9 cellular contexts compared by ENCODE assay signal in the genomic region with DNA sequence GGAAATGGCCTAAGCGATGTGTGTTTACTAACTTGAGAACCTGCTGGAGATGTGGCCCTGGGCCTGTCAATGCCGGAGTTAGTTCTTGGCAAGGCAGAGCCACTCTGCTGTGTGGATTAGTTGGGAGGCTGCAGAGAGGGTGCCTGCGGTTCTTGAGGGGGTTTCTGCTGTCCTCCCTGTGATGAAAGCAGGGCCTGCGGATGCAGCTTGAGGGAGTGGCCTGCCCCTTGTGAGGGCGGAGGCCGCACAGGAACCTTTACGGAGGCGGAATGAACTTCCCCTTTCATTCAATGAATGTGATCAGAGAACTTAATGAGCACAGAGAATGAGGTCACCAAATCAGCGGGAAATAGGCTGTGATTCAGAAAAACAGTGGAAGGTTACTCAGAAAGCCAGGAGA. TPM values are rescaled to one million over a fixed set of nuclear protein-coding genes. Genes with fewer than 3 reads are reported as not detected.
DNase-seq lines count a peak whose midpoint lies in the region; ATAC-seq and TF ChIP-seq lines count a peak whose summit lies in the region.
"Had no signal": no experiment of that assay in that cellular context is flagged by ENCODE, and none has a peak within 500 bp of the region (broad histone marks: within the 10 kb centered on the region; RNA-seq: fewer than 3 reads in every experiment).

No MANE protein-coding gene starts in this region.

- H3K9ac ChIP-seq in ES-I3 (ENCODE audit: low read depth, low read length) = peak overlapping the region; percentile 26; the same call in 1 of the 2 replicates

- POLR2A ChIA-PET in activated CD4-positive, alpha-beta memory T cell treated with anti-CD3 and anti-CD28 coated beads for 36 hours (lab: Charles Lee) = interaction anchor here (0.6 to 1.2 kb wide), 2 partner anchors 121 to 702 kb away, joined by 3 to 6 read pairs; no protein-coding TSS in a partner anchor

- no peak for TF ChIP-seq POLR2A in uterus (IDR thresholded peaks at IDR 0.05)

- H3K27ac ChIP-seq in uterus = no peak overlapping the region

- H3K4me1 Mint-ChIP-seq in activated CD4-positive, alpha-beta memory T cell treated with anti-CD3 and anti-CD28 coated beads for 36 hours (ENCODE audit: low read depth) = peaks cover 30% of the 10 kb centered on the region
- H3K4me1 Mint-ChIP-seq in mesothelial cell of epicardium (peaks cover 3% of the 10 kb centered on the region), chondrocyte (ENCODE audit: low read depth) (no peaks in the 10 kb centered on the region)

- TF ChIP-seq CTCF in mesothelial cell of epicardium (IDR thresholded peaks at IDR 0.05; ENCODE audit: unreplicated experiment) (no peak), uterus (IDR thresholded peaks at IDR 0.05) (no peak), chondrocyte (IDR thresholded peaks at IDR 0.05) (no peak)

- no peak overlapping the region for H3K4me3 ChIP-seq in uterus

- peak; percentile 55 for ATAC-seq in HG02852 (IDR thresholded peaks at IDR 0.05; ENCODE audit: unreplicated experiment)

- H3K9me3 Mint-ChIP-seq in activated CD4-positive, alpha-beta memory T cell treated with anti-CD3 and anti-CD28 coated beads for 36 hours = no peaks in the 10 kb centered on the region
- peaks cover 7% of the 10 kb centered on the region for H3K9me3 Mint-ChIP-seq in mesothelial cell of epicardium
- H3K9me3 Mint-ChIP-seq in chondrocyte (ENCODE audit: low read depth) = peaks cover 4% of the 10 kb centered on the region

- CTCF ChIA-PET in activated CD4-positive, alpha-beta memory T cell treated with anti-CD3 and anti-CD28 coated beads for 36 hours (lab: Charles Lee) = no interaction called here

- peak overlapping the region; percentile 65 for H3K27ac Mint-ChIP-seq in activated CD4-positive, alpha-beta memory T cell treated with anti-CD3 and anti-CD28 coated beads for 36 hours
- H3K27ac Mint-ChIP-seq in mesothelial cell of epicardium = no peak overlapping the region
- H3K27ac Mint-ChIP-seq in chondrocyte (ENCODE audit: unreplicated experiment) = no peak overlapping the region

- H3K36me3 ChIP-seq in ES-I3 (ENCODE audit: insufficient read depth, low read length) = no peaks in the 10 kb centered on the region
- no peaks in the 10 kb centered on the region for H3K36me3 ChIP-seq in uterus

- H3K9me3 ChIP-seq in ES-I3 (ENCODE audit: control insufficient read depth, insufficient read depth, low read length) (no peaks in the 10 kb centered on the region), uterus (no peaks in the 10 kb centered on the region)

- H3K27me3 ChIP-seq in uterus = no peaks in the 10 kb centered on the region

- peak; percentile 85 for DNase-seq in activated CD4-positive, alpha-beta memory T cell treated with anti-CD3 and anti-CD28 coated beads for 36 hours
- DNase-seq in inferior parietal cortex (ENCODE audit: extremely low spot score) (peak; percentile 29), mesothelial cell of epicardium (ENCODE audit: low spot score in 2 of 2, unreplicated experiment in 2 of 2) (no peak), uterus (no peak), chondrocyte (ENCODE audit: low spot score) (no peak), NCI-H146 (lab: John Stamatoyannopoulos, UW) (no peak)

- H3K36me3 Mint-ChIP-seq in activated CD4-positive, alpha-beta memory T cell treated with anti-CD3 and anti-CD28 coated beads for 36 hours = no peaks in the 10 kb centered on the region
- no peaks in the 10 kb centered on the region for H3K36me3 Mint-ChIP-seq in mesothelial cell of epicardium
- no peaks in the 10 kb centered on the region for H3K36me3 Mint-ChIP-seq in chondrocyte (ENCODE audit: low read depth)

- intact Hi-C loops in activated CD4-positive, alpha-beta memory T cell treated with anti-CD3 and anti-CD28 coated beads for 36 hours (cut with micrococcal nuclease) = loop anchor here (2.0 kb wide), 1 partner anchor 121 kb away; no protein-coding TSS in a partner anchor
- intact Hi-C loops in uterus (cut with DNase I; ENCODE audit: low total_unique reads) = no loop called here

- H3K4me1 ChIP-seq in ES-I3 (ENCODE audit: insufficient read depth, low read length) (peaks cover 23% of the 10 kb centered on the region), uterus (no peaks in the 10 kb centered on the region)

- H3K4me3 Mint-ChIP-seq in activated CD4-positive, alpha-beta memory T cell treated with anti-CD3 and anti-CD28 coated beads for 36 hours = peak overlapping the region; percentile 9
- no peak overlapping the region for H3K4me3 Mint-ChIP-seq in mesothelial cell of epicardium
- H3K4me3 Mint-ChIP-seq in chondrocyte (ENCODE audit: unreplicated experiment) = no peak overlapping the region

- H3K27me3 Mint-ChIP-seq in activated CD4-positive, alpha-beta memory T cell treated with anti-CD3 and anti-CD28 coated beads for 36 hours = peaks cover 9% of the 10 kb centered on the region
- H3K27me3 Mint-ChIP-seq in mesothelial cell of epicardium (ENCODE audit: low read depth) (peaks cover 26% of the 10 kb centered on the region), chondrocyte (ENCODE audit: low read depth) (peaks cover 26% of the 10 kb centered on the region)

RNA-seq across cellular contexts. Expression of a gene that starts 47.2 kb away (rescaled TPM):
- not detected for total RNA-seq in activated CD4-positive, alpha-beta memory T cell treated with anti-CD3 and anti-CD28 coated beads for 36 hours
- not detected in 3 replicates for total RNA-seq in mesothelial cell of epicardium
- 1 to 10 TPM in 1 of 4 donors, under 1 TPM in 1, not detected in 2; 0.98 to 2.1 TPM for total RNA-seq in uterus
- total RNA-seq in chondrocyte = not detected in 3 replicates
- total RNA-seq: T-helper 2 cell treated with Interferon-gamma antibody and Interleukin-4, amounts not matched to agents 100 ng/mL and 5 ng/mL, for 36 hours had no signal

Comparison
In these comparisons a context has a peak if more than half of its experiments do, and no peak if none do; other contexts are left out.
1. DNase-seq: peak in activated CD4-positive, alpha-beta memory T cell treated with anti-CD3 and anti-CD28 coated beads for 36 hours (single experiment) and inferior parietal cortex (single experiment); none in mesothelial cell of epicardium (0 of 2), uterus (0 of 2), chondrocyte (single experiment) and NCI-H146 (single experiment).